Comparison of ENCODE assay signal across 30 cellular contexts in genomic region chr19:10826236-10826635, GRCh38. TPM values are rescaled to one million over a fixed set of nuclear protein-coding genes. Genes with fewer than 3 reads are reported as not detected.
DNase-seq lines count a peak whose midpoint lies in the region; ATAC-seq and TF ChIP-seq lines count a peak whose summit lies in the region.
"Had no signal": no experiment of that assay in that cellular context is flagged by ENCODE, and none has a peak within 500 bp of the region (broad histone marks: within the 10 kb centered on the region; RNA-seq: fewer than 3 reads in every experiment).

No MANE protein-coding gene starts in this region.

- H3K27me3 ChIP-seq in HL-60 (ENCODE audit: insufficient read depth, poor library complexity, severe bottlenecking) (no peaks in the 10 kb centered on the region), spleen (replicated peaks in 1 of 7) (no peaks in the 10 kb centered on the region)
- H3K27me3 ChIP-seq: gastrocnemius medialis, pancreas, right atrium auricular region, SJCRH30 had no signal

- H3K9me3 ChIP-seq in spleen: no peaks in the 10 kb centered on the region
- H3K9me3 ChIP-seq: A549, gastrocnemius medialis, pancreas, right atrium auricular region, SJCRH30 had no signal

- no peak for ATAC-seq in activated naive CD8-positive, alpha-beta T cell treated with anti-CD3 and anti-CD28 coated beads, Interleukin-2, amount 50 U/mL, for 24 hours
- no peak for ATAC-seq in HG02642 (IDR thresholded peaks at IDR 0.05; ENCODE audit: poor library complexity, unreplicated experiment)
- ATAC-seq: A549; activated CD4-positive, CD25-positive, alpha-beta regulatory T cell treated with anti-CD3 and anti-CD28 coated beads, Interleukin-2, amount 50 U/mL, for 24 hours; gastrocnemius medialis; pancreas; stimulated activated naive CD8-positive, alpha-beta T cell treated with anti-CD3 and anti-CD28 coated beads, Interleukin-15, amount 100 ng/mL, for 72 hours; T-cell had no signal

- H3K27ac Mint-ChIP-seq in activated naive CD8-positive, alpha-beta T cell treated with anti-CD3 and anti-CD28 coated beads, Interleukin-2, amount 50 U/mL, for 24 hours: peak overlapping the region; percentile 35
- no peak overlapping the region for H3K27ac Mint-ChIP-seq in activated naive CD8-positive, alpha-beta T cell treated with anti-CD3 and anti-CD28 coated beads for 36 hours
- H3K27ac Mint-ChIP-seq in dendritic cell treated with granulocyte-macrophage colony-stimulating factor and Interleukin-4, amounts not matched to agents 40 ng/mL and 50 ng/mL, for 4 days: peak overlapping the region; percentile 66
- H3K27ac Mint-ChIP-seq: activated CD4-positive, alpha-beta memory T cell treated with anti-CD3 and anti-CD28 coated beads, Interleukin-2, amount 10 ng/mL, durations not matched to agents 7 days and 5 days; activated naive CD4-positive, alpha-beta T cell treated with anti-CD3 and anti-CD28 coated beads for 36 hours; brain; nephron; stimulated activated naive CD8-positive, alpha-beta T cell treated with anti-CD3 and anti-CD28 coated beads, Interleukin-15, amount 100 ng/mL, for 72 hours had no signal

- TF ChIP-seq POLR2A in spleen (IDR thresholded peaks at IDR 0.05): no peak

- no peak overlapping the region for H3K4me3 ChIP-seq in HL-60 (replicated peaks; ENCODE audit: insufficient read depth, low read length)
- no peak overlapping the region for H3K4me3 ChIP-seq in spleen
- H3K4me3 ChIP-seq: A549, gastrocnemius medialis, pancreas, right atrium auricular region, SJCRH30 had no signal

- 0 out of 2 replicates have a peak overlapping the region, but pooled peaks have one; percentile 25 for H3K27ac ChIP-seq in HL-60 (replicated peaks)
- no peak overlapping the region for H3K27ac ChIP-seq in spleen
- H3K27ac ChIP-seq: A549, gastrocnemius medialis, pancreas, right atrium auricular region, SJCRH30 had no signal

- no peaks in the 10 kb centered on the region for H3K27me3 Mint-ChIP-seq in activated naive CD8-positive, alpha-beta T cell treated with anti-CD3 and anti-CD28 coated beads, Interleukin-2, amount 50 U/mL, for 24 hours
- no peaks in the 10 kb centered on the region for H3K27me3 Mint-ChIP-seq in activated naive CD8-positive, alpha-beta T cell treated with anti-CD3 and anti-CD28 coated beads for 36 hours
- no peaks in the 10 kb centered on the region for H3K27me3 Mint-ChIP-seq in dendritic cell treated with granulocyte-macrophage colony-stimulating factor and Interleukin-4, amounts not matched to agents 40 ng/mL and 50 ng/mL, for 4 days
- H3K27me3 Mint-ChIP-seq: activated CD4-positive, alpha-beta memory T cell treated with anti-CD3 and anti-CD28 coated beads, Interleukin-2, amount 10 ng/mL, durations not matched to agents 7 days and 5 days; brain; stimulated activated naive CD8-positive, alpha-beta T cell treated with anti-CD3 and anti-CD28 coated beads, Interleukin-15, amount 100 ng/mL, for 72 hours; T-cell had no signal

- TF ChIP-seq CTCF in HL-60 (IDR thresholded peaks at IDR 0.05; ENCODE audit: insufficient read depth, low read length): no peak
- no peak for TF ChIP-seq CTCF in spleen (IDR thresholded peaks at IDR 0.05 in 8 of 11, conservative IDR thresholded peaks at IDR 0.05 in 3 of 11)

- peaks cover 0 to under 1% (median 0%) of the 10 kb centered on the region in 6 donors for H3K4me1 ChIP-seq in spleen
- H3K4me1 ChIP-seq: A549, gastrocnemius medialis, pancreas, right atrium auricular region, SJCRH30 had no signal

- H3K4me3 Mint-ChIP-seq in activated naive CD8-positive, alpha-beta T cell treated with anti-CD3 and anti-CD28 coated beads, Interleukin-2, amount 50 U/mL, for 24 hours: no peak overlapping the region
- no peak overlapping the region for H3K4me3 Mint-ChIP-seq in activated naive CD8-positive, alpha-beta T cell treated with anti-CD3 and anti-CD28 coated beads for 36 hours
- H3K4me3 Mint-ChIP-seq in dendritic cell treated with granulocyte-macrophage colony-stimulating factor and Interleukin-4, amounts not matched to agents 40 ng/mL and 50 ng/mL, for 4 days: no peak overlapping the region
- H3K4me3 Mint-ChIP-seq: activated CD4-positive, alpha-beta memory T cell treated with anti-CD3 and anti-CD28 coated beads, Interleukin-2, amount 10 ng/mL, durations not matched to agents 7 days and 5 days; activated naive CD4-positive, alpha-beta T cell treated with anti-CD3 and anti-CD28 coated beads for 36 hours; brain; nephron; stimulated activated naive CD8-positive, alpha-beta T cell treated with anti-CD3 and anti-CD28 coated beads, Interleukin-15, amount 100 ng/mL, for 72 hours; T-cell had no signal

- peaks cover 9% of the 10 kb centered on the region for H3K36me3 Mint-ChIP-seq in activated naive CD8-positive, alpha-beta T cell treated with anti-CD3 and anti-CD28 coated beads, Interleukin-2, amount 50 U/mL, for 24 hours (ENCODE audit: low read depth)
- peaks cover 6% of the 10 kb centered on the region for H3K36me3 Mint-ChIP-seq in activated naive CD8-positive, alpha-beta T cell treated with anti-CD3 and anti-CD28 coated beads for 36 hours
- H3K36me3 Mint-ChIP-seq in dendritic cell treated with granulocyte-macrophage colony-stimulating factor and Interleukin-4, amounts not matched to agents 40 ng/mL and 50 ng/mL, for 4 days (ENCODE audit: low read depth): peaks cover 100% of the 10 kb centered on the region

- H3K36me3 ChIP-seq in spleen: peaks cover 5 to 100% (median 97%) of the 10 kb centered on the region in 6 donors

- H3K9me3 Mint-ChIP-seq in activated naive CD8-positive, alpha-beta T cell treated with anti-CD3 and anti-CD28 coated beads, Interleukin-2, amount 50 U/mL, for 24 hours: no peaks in the 10 kb centered on the region
- H3K9me3 Mint-ChIP-seq in activated naive CD8-positive, alpha-beta T cell treated with anti-CD3 and anti-CD28 coated beads for 36 hours: no peaks in the 10 kb centered on the region
- no peaks in the 10 kb centered on the region for H3K9me3 Mint-ChIP-seq in dendritic cell treated with granulocyte-macrophage colony-stimulating factor and Interleukin-4, amounts not matched to agents 40 ng/mL and 50 ng/mL, for 4 days
- H3K9me3 Mint-ChIP-seq: activated CD4-positive, alpha-beta memory T cell treated with anti-CD3 and anti-CD28 coated beads, Interleukin-2, amount 10 ng/mL, durations not matched to agents 7 days and 5 days; activated naive CD4-positive, alpha-beta T cell treated with anti-CD3 and anti-CD28 coated beads for 36 hours; brain; nephron; stimulated activated naive CD8-positive, alpha-beta T cell treated with anti-CD3 and anti-CD28 coated beads, Interleukin-15, amount 100 ng/mL, for 72 hours; T-cell had no signal

- DNase-seq in activated naive CD8-positive, alpha-beta T cell treated with anti-CD3 and anti-CD28 coated beads, Interleukin-2, amount 50 U/mL, for 24 hours: no peak
- no peak for DNase-seq in activated naive CD8-positive, alpha-beta T cell treated with anti-CD3 and anti-CD28 coated beads for 36 hours
- DNase-seq in HL-60 (ENCODE audit: low read depth in 1 of 2, low spot score in 1 of 2) (peak in 1 of 2 experiments; percentile 54), spleen (peak; percentile 15), islet precursor cell (no peak), NCI-H1105 treated with DMSO at 0.1 percent for 48 hours (lab: John Stamatoyannopoulos, UW) (no peak)
- DNase-seq: activated CD4-positive, alpha-beta memory T cell treated with anti-CD3 and anti-CD28 coated beads, Interleukin-2, amount 10 ng/mL, durations not matched to agents 7 days and 5 days; activated CD8-positive, alpha-beta memory T cell treated with anti-CD3 and anti-CD28 coated beads, Interleukin-2, amount 50 U/mL, for 4 hours; activated naive CD4-positive, alpha-beta T cell treated with anti-CD3 and anti-CD28 coated beads for 36 hours; AML-193; COR-L47; gastrocnemius medialis; Kasumi-1; NCI-H146; NCI-H2107; NCI-H446; NCI-H774; SJCRH30; stimulated activated CD4-positive, alpha-beta T cell treated with anti-CD3 and anti-CD28 coated beads, Interleukin-2, amount 100 ng/mL, for 24 hours; stimulated activated naive CD8-positive, alpha-beta T cell treated with anti-CD3 and anti-CD28 coated beads, Interleukin-15, amount 100 ng/mL, for 72 hours; T-cell had no signal

- intact Hi-C loops in dendritic cell treated with granulocyte-macrophage colony-stimulating factor and Interleukin-4, amounts not matched to agents 40 ng/mL and 50 ng/mL, for 4 days (cut with micrococcal nuclease): no loop called here
- intact Hi-C loops in spleen (cut with DNase I; ENCODE audit: low total_unique reads): no loop called here

- WGBS in spleen, 5 donors: 76 to 83% (median 82%) methylated on average over 7 of the region's 7 CpGs

- H3K4me1 Mint-ChIP-seq in activated naive CD8-positive, alpha-beta T cell treated with anti-CD3 and anti-CD28 coated beads, Interleukin-2, amount 50 U/mL, for 24 hours: no peaks in the 10 kb centered on the region
- H3K4me1 Mint-ChIP-seq in activated naive CD8-positive, alpha-beta T cell treated with anti-CD3 and anti-CD28 coated beads for 36 hours: no peaks in the 10 kb centered on the region
- peaks cover 37% of the 10 kb centered on the region for H3K4me1 Mint-ChIP-seq in dendritic cell treated with granulocyte-macrophage colony-stimulating factor and Interleukin-4, amounts not matched to agents 40 ng/mL and 50 ng/mL, for 4 days (ENCODE audit: low read depth)
- H3K4me1 Mint-ChIP-seq: brain, nephron, T-cell had no signal

RNA-seq across cellular contexts. Expression of gene TMED1, which starts 9.8 kb away (rescaled TPM):
- 10 to 100 TPM; 14.3 to 14.8 TPM for total RNA-seq in activated naive CD8-positive, alpha-beta T cell treated with anti-CD3 and anti-CD28 coated beads for 36 hours
- 10 to 100 TPM; 15.2 to 30.5 (median 18.7) TPM for total RNA-seq in spleen
- 10 to 100 TPM; 13.1 to 21.7 (median 19.8) TPM for polyA plus RNA-seq in spleen

RNA-seq across cellular contexts. Expression of gene C19orf38, which starts 22.0 kb away (rescaled TPM):
- total RNA-seq in activated naive CD8-positive, alpha-beta T cell treated with anti-CD3 and anti-CD28 coated beads for 36 hours: 1 to 10 TPM; 1.8 to 2.0 TPM
- total RNA-seq in spleen: 10 to 100 TPM; 11.7 to 48.1 (median 20.3) TPM
- polyA plus RNA-seq in spleen: 10 to 100 TPM; 10.2 to 15.9 (median 12.1) TPM
- total RNA-seq: G401, SJCRH30 had no signal

RNA-seq across cellular contexts. Expression of gene CARM1, which starts 45.1 kb away (rescaled TPM):
- total RNA-seq in activated naive CD8-positive, alpha-beta T cell treated with anti-CD3 and anti-CD28 coated beads for 36 hours: 10 to 100 TPM; 85.0 to 86.8 TPM
- 10 to 100 TPM; 18.2 to 32.0 (median 29.4) TPM for total RNA-seq in spleen
- 10 to 100 TPM; 13.6 to 25.7 (median 13.7) TPM for polyA plus RNA-seq in spleen

Comparison
In these comparisons a context has a peak if more than half of its experiments do, and no peak if none do; other contexts are left out.
1. RNA of gene C19orf38, which starts 22.0 kb away (total RNA-seq): 11.7 to 48.1 TPM in spleen; 1.8 to 2.0 TPM in activated naive CD8-positive, alpha-beta T cell treated with anti-CD3 and anti-CD28 coated beads for 36 hours; every median in the first group is over 4 times any median in the second.